Comparison of ENCODE assay signal across 2 cellular contexts in the genomic region with DNA sequence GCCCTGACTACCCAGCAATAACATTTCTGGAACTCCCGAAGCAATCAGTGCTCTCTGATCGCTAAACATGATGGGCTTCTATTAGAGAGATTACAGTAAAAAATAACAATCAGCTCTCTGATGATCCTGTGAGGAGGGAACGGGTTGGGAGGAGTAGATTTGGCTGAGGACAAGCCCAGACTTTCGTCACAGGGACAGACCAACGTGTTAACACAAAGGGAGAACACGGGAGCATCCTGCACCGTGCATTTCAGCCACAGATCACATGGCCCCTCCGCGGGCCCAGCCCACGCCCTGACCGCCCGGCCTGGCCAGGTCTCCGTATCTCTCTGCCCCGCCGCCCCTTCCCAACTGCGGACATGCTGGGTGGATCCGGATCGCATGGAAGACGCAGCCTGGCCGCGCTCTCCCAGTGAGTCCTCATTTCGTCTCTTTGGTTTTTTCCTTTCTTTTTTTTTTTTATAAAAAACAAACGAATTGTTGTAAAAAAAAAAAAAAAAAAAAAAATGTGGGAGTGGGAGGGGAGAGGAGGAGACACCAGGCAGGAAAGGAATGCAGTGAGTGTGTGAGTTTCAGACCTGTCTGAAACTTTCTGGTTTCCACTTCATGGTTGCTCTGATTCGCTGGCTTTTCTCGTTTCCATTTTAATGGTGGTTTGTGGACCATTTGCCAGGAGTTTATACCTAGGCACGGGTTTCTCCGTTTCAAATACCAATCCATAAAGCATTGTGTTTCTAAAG.
A peak's percentile ranks its signal among the peaks of the same experiment; 100 is the strongest.
TF ChIP-seq lines count a peak whose summit lies in the region.

No MANE protein-coding gene starts in this region.

TF ChIP-seq in PFSK-1, 5 proteins besides CTCF, POLR2A, EP300 and RAD21 (continued from another document):
- TF ChIP-seq REST (IDR thresholded peaks at IDR 0.05; ENCODE audit: insufficient read depth in 1 of 2, low read depth in 2 of 2, low read length in 2 of 2) (no peak), SIN3A (IDR thresholded peaks at IDR 0.05; ENCODE audit: borderline replicate concordance, insufficient read depth, low read length) (0 out of 2 replicates have a peak, but pooled peaks have one; percentile 62)

TF ChIP-seq in HepG2, 621 proteins besides CTCF, POLR2A, EP300 and RAD21 (continued from another document and continues in another):
- TF ChIP-seq, protein P1, sequence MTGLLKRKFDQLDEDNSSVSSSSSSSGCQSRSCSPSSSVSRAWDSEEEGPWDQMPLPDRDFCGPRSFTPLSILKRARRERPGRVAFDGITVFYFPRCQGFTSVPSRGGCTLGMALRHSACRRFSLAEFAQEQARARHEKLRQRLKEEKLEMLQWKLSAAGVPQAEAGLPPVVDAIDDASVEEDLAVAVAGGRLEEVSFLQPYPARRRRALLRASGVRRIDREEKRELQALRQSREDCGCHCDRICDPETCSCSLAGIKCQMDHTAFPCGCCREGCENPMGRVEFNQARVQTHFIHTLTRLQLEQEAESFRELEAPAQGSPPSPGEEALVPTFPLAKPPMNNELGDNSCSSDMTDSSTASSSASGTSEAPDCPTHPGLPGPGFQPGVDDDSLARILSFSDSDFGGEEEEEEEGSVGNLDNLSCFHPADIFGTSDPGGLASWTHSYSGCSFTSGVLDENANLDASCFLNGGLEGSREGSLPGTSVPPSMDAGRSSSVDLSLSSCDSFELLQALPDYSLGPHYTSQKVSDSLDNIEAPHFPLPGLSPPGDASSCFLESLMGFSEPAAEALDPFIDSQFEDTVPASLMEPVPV (CRISPR knock-in tag; IDR thresholded peaks at IDR 0.05): no peak
- TF ChIP-seq GATA4 (IDR thresholded peaks at IDR 0.05; ENCODE audit: borderline replicate concordance, low read depth): no peak
- peak; percentile 61 for TF ChIP-seq BCL6 (CRISPR knock-in tag; IDR thresholded peaks at IDR 0.05)
- TF ChIP-seq IRX3 (CRISPR knock-in tag; IDR thresholded peaks at IDR 0.05; ENCODE audit: borderline replicate concordance, low read depth): no peak
- peak; percentile 84 for TF ChIP-seq ZNF264 (CRISPR knock-in tag; IDR thresholded peaks at IDR 0.05)
- peak; percentile 63; the same call in 1 of the 2 replicates for TF ChIP-seq ARID3A (IDR thresholded peaks at IDR 0.05; ENCODE audit: low read depth, low read length)
- no peak for TF ChIP-seq SOX6 (IDR thresholded peaks at IDR 0.05)
- no peak; the same call in 1 of the 2 replicates for TF ChIP-seq SOX6 (CRISPR knock-in tag; IDR thresholded peaks at IDR 0.05)
- TF ChIP-seq, protein P2, sequence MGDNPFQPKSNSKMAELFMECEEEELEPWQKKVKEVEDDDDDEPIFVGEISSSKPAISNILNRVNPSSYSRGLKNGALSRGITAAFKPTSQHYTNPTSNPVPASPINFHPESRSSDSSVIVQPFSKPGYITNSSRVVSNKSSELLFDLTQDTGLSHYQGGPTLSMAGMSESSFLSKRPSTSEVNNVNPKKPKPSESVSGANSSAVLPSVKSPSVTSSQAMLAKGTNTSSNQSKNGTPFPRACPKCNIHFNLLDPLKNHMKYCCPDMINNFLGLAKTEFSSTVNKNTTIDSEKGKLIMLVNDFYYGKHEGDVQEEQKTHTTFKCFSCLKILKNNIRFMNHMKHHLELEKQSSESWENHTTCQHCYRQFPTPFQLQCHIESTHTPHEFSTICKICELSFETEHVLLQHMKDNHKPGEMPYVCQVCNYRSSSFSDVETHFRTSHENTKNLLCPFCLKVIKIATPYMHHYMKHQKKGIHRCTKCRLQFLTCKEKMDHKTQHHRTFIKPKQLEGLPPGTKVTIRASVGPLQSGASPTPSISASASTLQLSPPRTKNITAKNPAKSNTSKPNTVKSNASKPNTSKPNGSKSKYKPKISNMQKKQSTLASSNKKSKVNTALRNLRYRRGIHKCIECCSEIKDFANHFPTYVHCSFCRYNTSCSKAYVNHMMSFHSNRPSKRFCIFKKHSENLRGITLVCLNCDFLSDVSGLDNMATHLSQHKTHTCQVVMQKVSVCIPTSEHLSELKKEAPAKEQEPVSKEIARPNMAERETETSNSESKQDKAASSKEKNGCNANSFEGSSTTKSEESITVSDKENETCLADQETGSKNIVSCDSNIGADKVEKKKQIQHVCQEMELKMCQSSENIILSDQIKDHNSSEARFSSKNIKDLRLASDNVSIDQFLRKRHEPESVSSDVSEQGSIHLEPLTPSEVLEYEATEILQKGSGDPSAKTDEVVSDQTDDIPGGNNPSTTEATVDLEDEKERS (CRISPR knock-in tag; IDR thresholded peaks at IDR 0.05): no peak
- TF ChIP-seq NRL (CRISPR knock-in tag; IDR thresholded peaks at IDR 0.05; ENCODE audit: borderline replicate concordance): peak; percentile 61; the same call in 1 of the 2 replicates
- TF ChIP-seq ZNF17 (CRISPR knock-in tag; IDR thresholded peaks at IDR 0.05): 0 out of 2 replicates have a peak, but pooled peaks have one; percentile 64
- no peak for TF ChIP-seq ZNF724P (CRISPR knock-in tag; IDR thresholded peaks at IDR 0.05; ENCODE audit: borderline replicate concordance)
- TF ChIP-seq ZNF24 (IDR thresholded peaks at IDR 0.05): no peak
- TF ChIP-seq POGK (CRISPR knock-in tag; conservative IDR thresholded peaks at IDR 0.05): no peak; the same call in 1 of the 2 replicates
- TF ChIP-seq MYC (CRISPR knock-in tag; IDR thresholded peaks at IDR 0.05; ENCODE audit: borderline replicate concordance): peak; percentile 93
- peak; percentile 10 for TF ChIP-seq CBX1 (IDR thresholded peaks at IDR 0.05; ENCODE audit: low read depth)
- peak; percentile 65 for TF ChIP-seq FOSL2 (CRISPR knock-in tag; IDR thresholded peaks at IDR 0.05)
- TF ChIP-seq ZNF550 (CRISPR knock-in tag; IDR thresholded peaks at IDR 0.05; ENCODE audit: borderline replicate concordance): no peak
- TF ChIP-seq SMARCC2 (IDR thresholded peaks at IDR 0.05): no peak
- peak; percentile 78 for TF ChIP-seq ZNF772 (CRISPR knock-in tag; IDR thresholded peaks at IDR 0.05)
- peak; percentile 83; the same call in 1 of the 2 replicates for TF ChIP-seq ZFP91 (CRISPR knock-in tag; IDR thresholded peaks at IDR 0.05; ENCODE audit: borderline replicate concordance)
- no peak for TF ChIP-seq NBN (conservative IDR thresholded peaks at IDR 0.05)
- peak; percentile 88; the same call in 1 of the 2 replicates for TF ChIP-seq NFKBIZ (CRISPR knock-in tag; IDR thresholded peaks at IDR 0.05)
- TF ChIP-seq, protein P3, sequence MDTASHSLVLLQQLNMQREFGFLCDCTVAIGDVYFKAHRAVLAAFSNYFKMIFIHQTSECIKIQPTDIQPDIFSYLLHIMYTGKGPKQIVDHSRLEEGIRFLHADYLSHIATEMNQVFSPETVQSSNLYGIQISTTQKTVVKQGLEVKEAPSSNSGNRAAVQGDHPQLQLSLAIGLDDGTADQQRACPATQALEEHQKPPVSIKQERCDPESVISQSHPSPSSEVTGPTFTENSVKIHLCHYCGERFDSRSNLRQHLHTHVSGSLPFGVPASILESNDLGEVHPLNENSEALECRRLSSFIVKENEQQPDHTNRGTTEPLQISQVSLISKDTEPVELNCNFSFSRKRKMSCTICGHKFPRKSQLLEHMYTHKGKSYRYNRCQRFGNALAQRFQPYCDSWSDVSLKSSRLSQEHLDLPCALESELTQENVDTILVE (CRISPR knock-in tag; IDR thresholded peaks at IDR 0.05): no peak
- no peak for TF ChIP-seq ZNF260 (CRISPR knock-in tag; IDR thresholded peaks at IDR 0.05; ENCODE audit: borderline replicate concordance, low read depth)
- TF ChIP-seq THAP11 (CRISPR knock-in tag; IDR thresholded peaks at IDR 0.05): peak; percentile 27; the same call in 1 of the 2 replicates
- TF ChIP-seq ZKSCAN5 (CRISPR knock-in tag; IDR thresholded peaks at IDR 0.05): no peak
- 0 out of 2 replicates have a peak, but pooled peaks have one; percentile 30 for TF ChIP-seq ZNF441 (CRISPR knock-in tag; IDR thresholded peaks at IDR 0.05; ENCODE audit: borderline replicate concordance)
- TF ChIP-seq, protein P4, sequence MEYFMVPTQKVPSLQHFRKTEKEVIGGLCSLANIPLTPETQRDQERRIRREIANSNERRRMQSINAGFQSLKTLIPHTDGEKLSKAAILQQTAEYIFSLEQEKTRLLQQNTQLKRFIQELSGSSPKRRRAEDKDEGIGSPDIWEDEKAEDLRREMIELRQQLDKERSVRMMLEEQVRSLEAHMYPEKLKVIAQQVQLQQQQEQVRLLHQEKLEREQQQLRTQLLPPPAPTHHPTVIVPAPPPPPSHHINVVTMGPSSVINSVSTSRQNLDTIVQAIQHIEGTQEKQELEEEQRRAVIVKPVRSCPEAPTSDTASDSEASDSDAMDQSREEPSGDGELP (IDR thresholded peaks at IDR 0.05; ENCODE audit: borderline replicate concordance, low read depth): peak; percentile 63; the same call in 1 of the 2 replicates
- 0 out of 2 replicates have a peak, but pooled peaks have one; percentile 6 for TF ChIP-seq ARNT2 (CRISPR knock-in tag; IDR thresholded peaks at IDR 0.05; ENCODE audit: low read depth)
- no peak for TF ChIP-seq DBP (CRISPR knock-in tag; IDR thresholded peaks at IDR 0.05; ENCODE audit: not compliant biosample characterization)
- peak; percentile 86; the same call in 1 of the 2 replicates for TF ChIP-seq ZSCAN30 (CRISPR knock-in tag; IDR thresholded peaks at IDR 0.05)
- TF ChIP-seq, protein P5, sequence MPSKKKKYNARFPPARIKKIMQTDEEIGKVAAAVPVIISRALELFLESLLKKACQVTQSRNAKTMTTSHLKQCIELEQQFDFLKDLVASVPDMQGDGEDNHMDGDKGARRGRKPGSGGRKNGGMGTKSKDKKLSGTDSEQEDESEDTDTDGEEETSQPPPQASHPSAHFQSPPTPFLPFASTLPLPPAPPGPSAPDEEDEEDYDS (CRISPR knock-in tag; IDR thresholded peaks at IDR 0.05): peak; percentile 74
- peak; percentile 4; the same call in 1 of the 2 replicates for TF ChIP-seq SMC3 (IDR thresholded peaks at IDR 0.05; ENCODE audit: low read length)
- no peak for TF ChIP-seq GPN1 (CRISPR knock-in tag; IDR thresholded peaks at IDR 0.05; ENCODE audit: borderline replicate concordance)
- peak; percentile 56; the same call in 1 of the 2 replicates for TF ChIP-seq MEIS2 (CRISPR knock-in tag; IDR thresholded peaks at IDR 0.05)
- peak; percentile 55; the same call in 1 of the 2 replicates for TF ChIP-seq AKAP8 (CRISPR knock-in tag; IDR thresholded peaks at IDR 0.05)
- peak; percentile 79; the same call in 1 of the 2 replicates for TF ChIP-seq ZNF431 (CRISPR knock-in tag; IDR thresholded peaks at IDR 0.05; ENCODE audit: borderline replicate concordance, low read depth)
- no peak; the same call in 1 of the 2 replicates for TF ChIP-seq GFI1 (CRISPR knock-in tag; IDR thresholded peaks at IDR 0.05; ENCODE audit: borderline replicate concordance)
- 0 out of 2 replicates have a peak, but pooled peaks have one; percentile 33 for TF ChIP-seq HBP1 (CRISPR knock-in tag; IDR thresholded peaks at IDR 0.05; ENCODE audit: low read depth)
- peak; percentile 15; the same call in 1 of the 2 replicates for TF ChIP-seq FOXJ3 (CRISPR knock-in tag; IDR thresholded peaks at IDR 0.05; ENCODE audit: borderline replicate concordance)
- no peak for TF ChIP-seq TEAD2 (CRISPR knock-in tag; IDR thresholded peaks at IDR 0.05)
- TF ChIP-seq, protein P6, sequence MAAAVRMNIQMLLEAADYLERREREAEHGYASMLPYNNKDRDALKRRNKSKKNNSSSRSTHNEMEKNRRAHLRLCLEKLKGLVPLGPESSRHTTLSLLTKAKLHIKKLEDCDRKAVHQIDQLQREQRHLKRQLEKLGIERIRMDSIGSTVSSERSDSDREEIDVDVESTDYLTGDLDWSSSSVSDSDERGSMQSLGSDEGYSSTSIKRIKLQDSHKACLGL (CRISPR knock-in tag; IDR thresholded peaks at IDR 0.05): 0 out of 2 replicates have a peak, but pooled peaks have one; percentile 27
